In the genomic region with DNA sequence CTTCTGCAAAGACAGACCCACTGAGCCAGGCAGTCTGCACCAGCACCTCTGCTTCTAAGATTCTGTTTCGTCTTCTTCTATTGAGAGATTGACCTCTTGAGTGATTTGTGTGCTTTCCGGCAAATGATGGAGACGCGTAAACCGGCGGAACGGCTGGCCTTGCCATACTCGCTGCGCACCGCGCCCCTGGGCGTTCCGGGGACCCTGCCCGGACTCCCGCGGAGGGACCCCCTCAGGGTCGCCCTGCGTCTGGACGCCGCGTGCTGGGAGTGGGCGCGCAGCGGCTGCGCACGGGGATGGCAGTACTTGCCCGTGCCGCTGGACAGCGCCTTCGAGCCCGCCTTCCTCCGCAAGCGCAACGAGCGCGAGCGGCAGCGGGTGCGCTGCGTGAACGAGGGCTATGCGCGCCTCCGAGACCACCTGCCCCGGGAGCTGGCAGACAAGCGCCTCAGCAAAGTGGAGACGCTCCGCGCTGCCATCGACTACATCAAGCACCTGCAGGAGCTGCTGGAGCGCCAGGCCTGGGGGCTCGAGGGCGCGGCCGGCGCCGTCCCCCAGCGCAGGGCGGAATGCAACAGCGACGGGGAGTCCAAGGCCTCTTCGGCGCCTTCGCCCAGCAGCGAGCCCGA, we compare ENCODE assay signal across 1 cellular context.
A peak's percentile ranks its signal among the peaks of the same experiment; 100 is the strongest.
TF ChIP-seq lines count a peak whose summit lies in the region.

No MANE protein-coding gene starts in this region.

TF ChIP-seq in H1, 55 proteins besides CTCF, POLR2A, EP300 and RAD21 (continued from another document):
- TF ChIP-seq BRCA1 (IDR thresholded peaks at IDR 0.05; ENCODE audit: low read depth, low read length) (no peak), TCF12 (IDR thresholded peaks at IDR 0.05; ENCODE audit: low read depth, low read length) (no peak), JUND (IDR thresholded peaks at IDR 0.05; ENCODE audit: low read length) (no peak), CTBP2 (IDR thresholded peaks at IDR 0.05; ENCODE audit: borderline replicate concordance, insufficient read depth, insufficient read length, low read length) (peak; percentile 88), YY1 (IDR thresholded peaks at IDR 0.05; ENCODE audit: low read depth, low read length) (0 out of 2 replicates have a peak, but pooled peaks have one; percentile 35), KDM4A (IDR thresholded peaks at IDR 0.05; ENCODE audit: low read depth, low read length, severe bottlenecking) (peak; percentile 89), CEBPB (IDR thresholded peaks at IDR 0.05; ENCODE audit: low read depth, low read length) (no peak), RXRA (IDR thresholded peaks at IDR 0.05; ENCODE audit: insufficient read depth, low read depth, low read length) (no peak), CHD2 (IDR thresholded peaks at IDR 0.05; ENCODE audit: low read length) (no peak), KDM5A (IDR thresholded peaks at IDR 0.05; ENCODE audit: low read length) (no peak), BACH1 (IDR thresholded peaks at IDR 0.05; ENCODE audit: low read length) (no peak), SP4 (IDR thresholded peaks at IDR 0.05; ENCODE audit: low read length) (no peak), GTF2F1 (IDR thresholded peaks at IDR 0.05; ENCODE audit: borderline replicate concordance, low read depth, low read length) (no peak), PHF8 (conservative IDR thresholded peaks at IDR 0.05; ENCODE audit: low read depth, low read length) (no peak), SP1 (IDR thresholded peaks at IDR 0.05; ENCODE audit: low read depth, low read length) (no peak), KDM1A (IDR thresholded peaks at IDR 0.05; ENCODE audit: borderline replicate concordance, low read length) (0 out of 2 replicates have a peak, but pooled peaks have one; percentile 17), CBX5 (IDR thresholded peaks at IDR 0.05; ENCODE audit: low read depth, low read length) (no peak), NRF1 (IDR thresholded peaks at IDR 0.05; ENCODE audit: low read depth, low read length) (no peak; the same call in 1 of the 2 replicates), POU5F1 (IDR thresholded peaks at IDR 0.05; ENCODE audit: low read depth, low read length) (no peak), HDAC6 (IDR thresholded peaks at IDR 0.05; ENCODE audit: low read depth, low read length) (no peak), CHD1 (IDR thresholded peaks at IDR 0.05; ENCODE audit: low read depth, low read length) (no peak), SIRT6 (IDR thresholded peaks at IDR 0.05; ENCODE audit: low read length) (no peak), CBX8 (IDR thresholded peaks at IDR 0.05; ENCODE audit: borderline replicate concordance, low read depth, low read length) (no peak), TAF1 (IDR thresholded peaks at IDR 0.05; ENCODE audit: low read depth, low read length) (no peak), SAP30 (IDR thresholded peaks at IDR 0.05; ENCODE audit: insufficient read depth, insufficient replicate concordance, low read length) (no peak), RFX5 (IDR thresholded peaks at IDR 0.05; ENCODE audit: borderline replicate concordance, low read depth, low read length) (no peak), EZH2 (IDR thresholded peaks at IDR 0.05; ENCODE audit: low read depth, low read length, severe bottlenecking) (peak; percentile 73), TEAD4 (IDR thresholded peaks at IDR 0.05; ENCODE audit: low read depth, low read length) (peak; percentile 70), RBBP5 (IDR thresholded peaks at IDR 0.05; ENCODE audit: borderline replicate concordance, low read depth, low read length) (peak; percentile 58; the same call in 1 of the 2 replicates), HDAC2 (IDR thresholded peaks at IDR 0.05; ENCODE audit: borderline replicate concordance in 1 of 2, low read depth in 2 of 2, low read length in 2 of 2) (peak; percentile 5 to 89; a peak in 1 of 4 replicates), TBP (IDR thresholded peaks at IDR 0.05; ENCODE audit: low read depth, low read length) (no peak; the same call in 1 of the 2 replicates), SIX5 (IDR thresholded peaks at IDR 0.05; ENCODE audit: low read depth, low read length) (no peak), NANOG (IDR thresholded peaks at IDR 0.05; ENCODE audit: insufficient read depth, low read depth, low read length, poor library complexity, severe bottlenecking) (no peak), EGR1 (IDR thresholded peaks at IDR 0.05; ENCODE audit: borderline replicate concordance, low read depth, low read length) (no peak), ZNF274 (IDR thresholded peaks at IDR 0.05; ENCODE audit: borderline replicate concordance, extremely low read depth, low read length) (no peak), TAF7 (optimal IDR thresholded peaks at IDR 0.05; ENCODE audit: borderline replicate concordance, low read depth, low read length) (no peak), ASH2L (IDR thresholded peaks at IDR 0.05; ENCODE audit: low read length) (peak; percentile 70), RNF2 (IDR thresholded peaks at IDR 0.05; ENCODE audit: borderline replicate concordance, low read depth, low read length, missing control alignments, poor library complexity, severe bottlenecking) (peak; percentile 56), BCL11A (IDR thresholded peaks at IDR 0.05; ENCODE audit: low read depth in 2 of 2, low read length in 2 of 2) (no peak), POLR2AphosphoS5 (IDR thresholded peaks at IDR 0.05; ENCODE audit: low read depth, low read length) (no peak), CREB1 (IDR thresholded peaks at IDR 0.05) (no peak)
- TF ChIP-seq, protein P1, sequence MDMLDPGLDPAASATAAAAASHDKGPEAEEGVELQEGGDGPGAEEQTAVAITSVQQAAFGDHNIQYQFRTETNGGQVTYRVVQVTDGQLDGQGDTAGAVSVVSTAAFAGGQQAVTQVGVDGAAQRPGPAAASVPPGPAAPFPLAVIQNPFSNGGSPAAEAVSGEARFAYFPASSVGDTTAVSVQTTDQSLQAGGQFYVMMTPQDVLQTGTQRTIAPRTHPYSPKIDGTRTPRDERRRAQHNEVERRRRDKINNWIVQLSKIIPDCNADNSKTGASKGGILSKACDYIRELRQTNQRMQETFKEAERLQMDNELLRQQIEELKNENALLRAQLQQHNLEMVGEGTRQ (IDR thresholded peaks at IDR 0.05; ENCODE audit: low read length), result no peak
- TF ChIP-seq, protein P2, sequence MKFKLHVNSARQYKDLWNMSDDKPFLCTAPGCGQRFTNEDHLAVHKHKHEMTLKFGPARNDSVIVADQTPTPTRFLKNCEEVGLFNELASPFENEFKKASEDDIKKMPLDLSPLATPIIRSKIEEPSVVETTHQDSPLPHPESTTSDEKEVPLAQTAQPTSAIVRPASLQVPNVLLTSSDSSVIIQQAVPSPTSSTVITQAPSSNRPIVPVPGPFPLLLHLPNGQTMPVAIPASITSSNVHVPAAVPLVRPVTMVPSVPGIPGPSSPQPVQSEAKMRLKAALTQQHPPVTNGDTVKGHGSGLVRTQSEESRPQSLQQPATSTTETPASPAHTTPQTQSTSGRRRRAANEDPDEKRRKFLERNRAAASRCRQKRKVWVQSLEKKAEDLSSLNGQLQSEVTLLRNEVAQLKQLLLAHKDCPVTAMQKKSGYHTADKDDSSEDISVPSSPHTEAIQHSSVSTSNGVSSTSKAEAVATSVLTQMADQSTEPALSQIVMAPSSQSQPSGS (IDR thresholded peaks at IDR 0.05; ENCODE audit: low read length), result no peak
- TF ChIP-seq, protein P3, sequence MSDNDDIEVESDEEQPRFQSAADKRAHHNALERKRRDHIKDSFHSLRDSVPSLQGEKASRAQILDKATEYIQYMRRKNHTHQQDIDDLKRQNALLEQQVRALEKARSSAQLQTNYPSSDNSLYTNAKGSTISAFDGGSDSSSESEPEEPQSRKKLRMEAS (IDR thresholded peaks at IDR 0.05), result peak; percentile 94
- TF ChIP-seq, protein P4, sequence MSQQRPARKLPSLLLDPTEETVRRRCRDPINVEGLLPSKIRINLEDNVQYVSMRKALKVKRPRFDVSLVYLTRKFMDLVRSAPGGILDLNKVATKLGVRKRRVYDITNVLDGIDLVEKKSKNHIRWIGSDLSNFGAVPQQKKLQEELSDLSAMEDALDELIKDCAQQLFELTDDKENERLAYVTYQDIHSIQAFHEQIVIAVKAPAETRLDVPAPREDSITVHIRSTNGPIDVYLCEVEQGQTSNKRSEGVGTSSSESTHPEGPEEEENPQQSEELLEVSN (IDR thresholded peaks at IDR 0.05), result peak; percentile 93
- TF ChIP-seq, protein P5, sequence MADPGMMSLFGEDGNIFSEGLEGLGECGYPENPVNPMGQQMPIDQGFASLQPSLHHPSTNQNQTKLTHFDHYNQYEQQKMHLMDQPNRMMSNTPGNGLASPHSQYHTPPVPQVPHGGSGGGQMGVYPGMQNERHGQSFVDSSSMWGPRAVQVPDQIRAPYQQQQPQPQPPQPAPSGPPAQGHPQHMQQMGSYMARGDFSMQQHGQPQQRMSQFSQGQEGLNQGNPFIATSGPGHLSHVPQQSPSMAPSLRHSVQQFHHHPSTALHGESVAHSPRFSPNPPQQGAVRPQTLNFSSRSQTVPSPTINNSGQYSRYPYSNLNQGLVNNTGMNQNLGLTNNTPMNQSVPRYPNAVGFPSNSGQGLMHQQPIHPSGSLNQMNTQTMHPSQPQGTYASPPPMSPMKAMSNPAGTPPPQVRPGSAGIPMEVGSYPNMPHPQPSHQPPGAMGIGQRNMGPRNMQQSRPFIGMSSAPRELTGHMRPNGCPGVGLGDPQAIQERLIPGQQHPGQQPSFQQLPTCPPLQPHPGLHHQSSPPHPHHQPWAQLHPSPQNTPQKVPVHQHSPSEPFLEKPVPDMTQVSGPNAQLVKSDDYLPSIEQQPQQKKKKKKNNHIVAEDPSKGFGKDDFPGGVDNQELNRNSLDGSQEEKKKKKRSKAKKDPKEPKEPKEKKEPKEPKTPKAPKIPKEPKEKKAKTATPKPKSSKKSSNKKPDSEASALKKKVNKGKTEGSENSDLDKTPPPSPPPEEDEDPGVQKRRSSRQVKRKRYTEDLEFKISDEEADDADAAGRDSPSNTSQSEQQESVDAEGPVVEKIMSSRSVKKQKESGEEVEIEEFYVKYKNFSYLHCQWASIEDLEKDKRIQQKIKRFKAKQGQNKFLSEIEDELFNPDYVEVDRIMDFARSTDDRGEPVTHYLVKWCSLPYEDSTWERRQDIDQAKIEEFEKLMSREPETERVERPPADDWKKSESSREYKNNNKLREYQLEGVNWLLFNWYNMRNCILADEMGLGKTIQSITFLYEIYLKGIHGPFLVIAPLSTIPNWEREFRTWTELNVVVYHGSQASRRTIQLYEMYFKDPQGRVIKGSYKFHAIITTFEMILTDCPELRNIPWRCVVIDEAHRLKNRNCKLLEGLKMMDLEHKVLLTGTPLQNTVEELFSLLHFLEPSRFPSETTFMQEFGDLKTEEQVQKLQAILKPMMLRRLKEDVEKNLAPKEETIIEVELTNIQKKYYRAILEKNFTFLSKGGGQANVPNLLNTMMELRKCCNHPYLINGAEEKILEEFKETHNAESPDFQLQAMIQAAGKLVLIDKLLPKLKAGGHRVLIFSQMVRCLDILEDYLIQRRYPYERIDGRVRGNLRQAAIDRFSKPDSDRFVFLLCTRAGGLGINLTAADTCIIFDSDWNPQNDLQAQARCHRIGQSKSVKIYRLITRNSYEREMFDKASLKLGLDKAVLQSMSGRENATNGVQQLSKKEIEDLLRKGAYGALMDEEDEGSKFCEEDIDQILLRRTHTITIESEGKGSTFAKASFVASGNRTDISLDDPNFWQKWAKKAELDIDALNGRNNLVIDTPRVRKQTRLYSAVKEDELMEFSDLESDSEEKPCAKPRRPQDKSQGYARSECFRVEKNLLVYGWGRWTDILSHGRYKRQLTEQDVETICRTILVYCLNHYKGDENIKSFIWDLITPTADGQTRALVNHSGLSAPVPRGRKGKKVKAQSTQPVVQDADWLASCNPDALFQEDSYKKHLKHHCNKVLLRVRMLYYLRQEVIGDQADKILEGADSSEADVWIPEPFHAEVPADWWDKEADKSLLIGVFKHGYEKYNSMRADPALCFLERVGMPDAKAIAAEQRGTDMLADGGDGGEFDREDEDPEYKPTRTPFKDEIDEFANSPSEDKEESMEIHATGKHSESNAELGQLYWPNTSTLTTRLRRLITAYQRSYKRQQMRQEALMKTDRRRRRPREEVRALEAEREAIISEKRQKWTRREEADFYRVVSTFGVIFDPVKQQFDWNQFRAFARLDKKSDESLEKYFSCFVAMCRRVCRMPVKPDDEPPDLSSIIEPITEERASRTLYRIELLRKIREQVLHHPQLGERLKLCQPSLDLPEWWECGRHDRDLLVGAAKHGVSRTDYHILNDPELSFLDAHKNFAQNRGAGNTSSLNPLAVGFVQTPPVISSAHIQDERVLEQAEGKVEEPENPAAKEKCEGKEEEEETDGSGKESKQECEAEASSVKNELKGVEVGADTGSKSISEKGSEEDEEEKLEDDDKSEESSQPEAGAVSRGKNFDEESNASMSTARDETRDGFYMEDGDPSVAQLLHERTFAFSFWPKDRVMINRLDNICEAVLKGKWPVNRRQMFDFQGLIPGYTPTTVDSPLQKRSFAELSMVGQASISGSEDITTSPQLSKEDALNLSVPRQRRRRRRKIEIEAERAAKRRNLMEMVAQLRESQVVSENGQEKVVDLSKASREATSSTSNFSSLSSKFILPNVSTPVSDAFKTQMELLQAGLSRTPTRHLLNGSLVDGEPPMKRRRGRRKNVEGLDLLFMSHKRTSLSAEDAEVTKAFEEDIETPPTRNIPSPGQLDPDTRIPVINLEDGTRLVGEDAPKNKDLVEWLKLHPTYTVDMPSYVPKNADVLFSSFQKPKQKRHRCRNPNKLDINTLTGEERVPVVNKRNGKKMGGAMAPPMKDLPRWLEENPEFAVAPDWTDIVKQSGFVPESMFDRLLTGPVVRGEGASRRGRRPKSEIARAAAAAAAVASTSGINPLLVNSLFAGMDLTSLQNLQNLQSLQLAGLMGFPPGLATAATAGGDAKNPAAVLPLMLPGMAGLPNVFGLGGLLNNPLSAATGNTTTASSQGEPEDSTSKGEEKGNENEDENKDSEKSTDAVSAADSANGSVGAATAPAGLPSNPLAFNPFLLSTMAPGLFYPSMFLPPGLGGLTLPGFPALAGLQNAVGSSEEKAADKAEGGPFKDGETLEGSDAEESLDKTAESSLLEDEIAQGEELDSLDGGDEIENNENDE (IDR thresholded peaks at IDR 0.05; ENCODE audit: insufficient replicate concordance, low read length), result no peak
- TF ChIP-seq, protein P6, sequence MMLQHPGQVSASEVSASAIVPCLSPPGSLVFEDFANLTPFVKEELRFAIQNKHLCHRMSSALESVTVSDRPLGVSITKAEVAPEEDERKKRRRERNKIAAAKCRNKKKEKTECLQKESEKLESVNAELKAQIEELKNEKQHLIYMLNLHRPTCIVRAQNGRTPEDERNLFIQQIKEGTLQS (IDR thresholded peaks at IDR 0.05; ENCODE audit: insufficient read depth, low read depth, low read length), result no peak
